In genomic region chr15:63233667-63234419, GRCh38 we compare ENCODE assay signal across 9 cellular contexts. TPM values are rescaled to one million over a fixed set of nuclear protein-coding genes. Genes with fewer than 3 reads are reported as not detected.
A peak's percentile ranks its signal among the peaks of the same experiment; 100 is the strongest.
DNase-seq lines count a peak whose midpoint lies in the region; ATAC-seq and TF ChIP-seq lines count a peak whose summit lies in the region.
"Had no signal": no experiment of that assay in that cellular context is flagged by ENCODE, and none has a peak within 500 bp of the region (broad histone marks: within the 10 kb centered on the region; RNA-seq: fewer than 3 reads in every experiment).

No MANE protein-coding gene starts in this region.

- ATAC-seq in SK-N-SH treated with all-trans-retinoic acid at 6 μM for 48 hours: peak; percentile 67

- peak; percentile 78 for DNase-seq in EH (ENCODE audit: low read depth)
- peak; percentile 45 for DNase-seq in foreskin melanocyte
- peak; percentile 62 for DNase-seq in pulmonary artery endothelial cell (ENCODE audit: low read depth, low spot score)
- no peak for DNase-seq in DMS 273 (lab: John Stamatoyannopoulos, UW; ENCODE audit: unreplicated experiment)
- DNase-seq in NCI-H1930 (lab: John Stamatoyannopoulos, UW): no peak
- DNase-seq in NCI-H1105 treated with DMSO at 0.1 percent for 48 hours (lab: John Stamatoyannopoulos, UW): no peak
- no peak for DNase-seq in stimulated activated CD4-positive, alpha-beta T cell treated with anti-CD3 and anti-CD28 coated beads, Interleukin-15, amount 100 ng/mL, for 24 hours
- DNase-seq: KBM-7 had no signal

TF ChIP-seq in SK-N-SH treated with all-trans-retinoic acid at 6 μM for 48 hours, 23 proteins besides CTCF, POLR2A, EP300 and RAD21:
- TF ChIP-seq PATZ1 (CRISPR knock-in tag; IDR thresholded peaks at IDR 0.05; ENCODE audit: borderline replicate concordance) (no peak), ISL1 (CRISPR knock-in tag; IDR thresholded peaks at IDR 0.05) (0 out of 2 replicates have a peak, but pooled peaks have one; percentile 25)

RNA-seq across cellular contexts. Expression of gene APH1B, which starts 43.6 kb away (rescaled TPM):
- 13.5 and 14.3 TPM in 2 replicates for total RNA-seq in pulmonary artery endothelial cell

RNA-seq across cellular contexts. Expression of gene RAB8B, which starts 44.4 kb away (rescaled TPM):
- 72.0 and 106 TPM in 2 replicates for total RNA-seq in pulmonary artery endothelial cell

Comparison
In these comparisons a context has a peak if more than half of its experiments do, and no peak if none do; other contexts are left out.
1. DNase-seq: peak in EH (single experiment), foreskin melanocyte (single experiment) and pulmonary artery endothelial cell (single experiment); none in DMS 273 (single experiment), NCI-H1930 (0 of 2), NCI-H1105 treated with DMSO at 0.1 percent for 48 hours (single experiment) and stimulated activated CD4-positive, alpha-beta T cell treated with anti-CD3 and anti-CD28 coated beads, Interleukin-15, amount 100 ng/mL, for 24 hours (single experiment).